In the genomic region with DNA sequence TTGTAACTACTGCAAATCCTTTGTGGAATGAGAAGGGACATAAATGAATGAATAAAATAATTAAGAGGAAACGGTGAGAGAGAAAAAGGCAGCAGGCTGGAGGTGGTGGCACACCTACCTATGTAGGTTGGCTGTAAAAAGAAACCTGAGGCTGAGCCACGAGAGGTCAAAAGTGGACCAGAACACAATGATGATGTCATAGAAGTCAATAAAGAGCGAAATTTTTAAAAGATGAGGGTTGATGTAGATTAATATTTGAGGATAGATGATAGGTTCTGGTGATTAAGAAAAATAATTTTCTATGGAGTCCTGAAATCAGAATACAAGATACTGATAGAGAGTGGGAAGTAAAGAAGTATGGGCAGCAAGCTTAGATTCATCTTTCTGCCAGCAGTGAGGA, we compare ENCODE assay signal across 11 cellular contexts. TPM values are rescaled to one million over a fixed set of nuclear protein-coding genes. Genes with fewer than 3 reads are reported as not detected.
"Had no signal": no experiment of that assay in that cellular context is flagged by ENCODE, and none has a peak within 500 bp of the region (broad histone marks: within the 10 kb centered on the region; RNA-seq: fewer than 3 reads in every experiment).

No MANE protein-coding gene starts in this region.

- ATAC-seq: GM23338, HCT116 had no signal

- H3K27ac ChIP-seq: GM23248 had no signal

- H3K4me1 ChIP-seq: HAP-1 had no signal

- H3K27ac Mint-ChIP-seq: GM23338, H9, HFFc6 had no signal

- H3K9me3 Mint-ChIP-seq: GM23338, H9, HFFc6 had no signal

- H2AFZ ChIP-seq: GM23248, GM23338 had no signal

- H3K4me2 ChIP-seq: GM23338 had no signal

- H3K9me3 ChIP-seq: HAP-1 had no signal

- H3K4me3 ChIP-seq: GM23248, GM23338, HAP-1 had no signal

- H3K4me1 Mint-ChIP-seq: GM23338, H9 had no signal

- DNase-seq: GM23248, GOT3, H7, H9, HCEC 1CT, HFFc6 had no signal

- H3K9ac ChIP-seq: GM23248 had no signal

- H3K4me3 Mint-ChIP-seq: GM23338, H9, HFFc6 had no signal

- FAIRE-seq: H1, H54 had no signal

- H3K36me3 ChIP-seq: HAP-1 had no signal

RNA-seq across cellular contexts. Expression of gene TRPC5OS, which starts 1.7 kb away (rescaled TPM):
- total RNA-seq: GM23248, GM23338, H1, H9, HFFc6 had no signal
- polyA plus RNA-seq: GM23248, GM23338, H1 had no signal
